Comparison of ENCODE assay signal across 12 cellular contexts in genomic region chr1:237042467-237042891, GRCh38. TPM values are rescaled to one million over a fixed set of nuclear protein-coding genes. Genes with fewer than 3 reads are reported as not detected.
DNase-seq lines count a peak whose midpoint lies in the region; ATAC-seq and TF ChIP-seq lines count a peak whose summit lies in the region.
"Had no signal": no experiment of that assay in that cellular context is flagged by ENCODE, and none has a peak within 500 bp of the region (broad histone marks: within the 10 kb centered on the region; RNA-seq: fewer than 3 reads in every experiment).

No MANE protein-coding gene starts in this region.

- H3K4me3 ChIP-seq in BE2C (ENCODE audit: low read depth, low read length) (peak overlapping the region; percentile 41), SK-N-MC (peak overlapping the region; percentile 91), brain microvascular endothelial cell (ENCODE audit: low read depth, low read length) (no peak overlapping the region)
- H3K4me3 ChIP-seq: K562 had no signal

- no peaks in the 10 kb centered on the region for H3K4me1 ChIP-seq in BE2C

- H3K36me3 ChIP-seq in BE2C, result no peaks in the 10 kb centered on the region
- H3K36me3 ChIP-seq in SK-N-MC (ENCODE audit: insufficient read depth, low read length), result no peaks in the 10 kb centered on the region
- H3K36me3 ChIP-seq in brain microvascular endothelial cell (replicated peaks), result no peaks in the 10 kb centered on the region
- H3K36me3 ChIP-seq: neutrophil had no signal

- H3K27ac Mint-ChIP-seq in progenitor cell of endocrine pancreas, result no peak overlapping the region
- no peak overlapping the region for H3K27ac Mint-ChIP-seq in HFFc6
- H3K27ac Mint-ChIP-seq: CD4-positive, CD25-positive, alpha-beta regulatory T cell had no signal

- no peak overlapping the region for H3K27ac ChIP-seq in SK-N-MC
- H3K27ac ChIP-seq in brain microvascular endothelial cell, result no peak overlapping the region
- H3K27ac ChIP-seq: neutrophil had no signal

- H3K4me3 Mint-ChIP-seq in progenitor cell of endocrine pancreas (ENCODE audit: low read depth) (peak overlapping the region; percentile 68), HFFc6 (no peak overlapping the region)
- H3K4me3 Mint-ChIP-seq: CD4-positive, CD25-positive, alpha-beta regulatory T cell had no signal

- peak overlapping the region; percentile 4 for H3K9ac ChIP-seq in SK-N-MC (ENCODE audit: insufficient read length)

- H3K27me3 Mint-ChIP-seq in progenitor cell of endocrine pancreas (peaks cover 49% of the 10 kb centered on the region), HFFc6 (ENCODE audit: insufficient read depth) (no peaks in the 10 kb centered on the region; the same call in 1 of the 2 replicates)

- H3K9me3 Mint-ChIP-seq in progenitor cell of endocrine pancreas (ENCODE audit: low read depth) (no peaks in the 10 kb centered on the region), HFFc6 (peaks cover 24% of the 10 kb centered on the region)

- in situ Hi-C loops in brain microvascular endothelial cell (cut with HindIII; ENCODE audit: low pct_ligation_motif_present, low sequenced_read_pairs), result no loop called here

- H3K27me3 ChIP-seq in BE2C (peaks cover 58% of the 10 kb centered on the region), brain microvascular endothelial cell (replicated peaks) (peaks cover 35% of the 10 kb centered on the region)

- H3K4me1 Mint-ChIP-seq in progenitor cell of endocrine pancreas (ENCODE audit: low read depth), result peaks cover 6% of the 10 kb centered on the region
- H3K4me1 Mint-ChIP-seq in HFFc6 (ENCODE audit: low read depth), result no peaks in the 10 kb centered on the region

- H3K9me3 ChIP-seq in BE2C (no peaks in the 10 kb centered on the region), SK-N-MC (ENCODE audit: low read depth, low read length) (no peaks in the 10 kb centered on the region)
- H3K9me3 ChIP-seq: neutrophil had no signal

- intact Hi-C loops in left ventricle myocardium superior (cut with micrococcal nuclease), result no loop called here

- no peak for TF ChIP-seq CTCF in BE2C (IDR thresholded peaks at IDR 0.05; ENCODE audit: low read depth, low read length)
- no peak for TF ChIP-seq CTCF in progenitor cell of endocrine pancreas (IDR thresholded peaks at IDR 0.05; ENCODE audit: unreplicated experiment)
- no peak for TF ChIP-seq CTCF in HFFc6 (IDR thresholded peaks at IDR 0.05)
- TF ChIP-seq CTCF in brain microvascular endothelial cell (IDR thresholded peaks at IDR 0.05; ENCODE audit: low read depth, low read length, missing control alignments), result no peak

- DNase-seq in BE2C (peak; percentile 22), SK-N-MC (ENCODE audit: low read depth, low spot score) (no peak), left ventricle myocardium superior (peak; percentile 33), progenitor cell of endocrine pancreas (ENCODE audit: low spot score, unreplicated experiment) (no peak), HFFc6 (no peak), hepatic stellate cell (ENCODE audit: low spot score) (no peak), DMS79 treated with DMSO at 0.1 percent for 48 hours (lab: John Stamatoyannopoulos, UW) (no peak), brain microvascular endothelial cell (no peak)
- DNase-seq: activated effector memory CD4-positive, alpha-beta T cell treated with anti-CD3 and anti-CD28 coated beads, Interleukin-2, amount 50 U/mL, for 16 hours; CD4-positive, CD25-positive, alpha-beta regulatory T cell had no signal

- H3K36me3 Mint-ChIP-seq in progenitor cell of endocrine pancreas (ENCODE audit: insufficient read depth) (no peaks in the 10 kb centered on the region), HFFc6 (ENCODE audit: low read depth) (peaks cover 7% of the 10 kb centered on the region)
- H3K36me3 Mint-ChIP-seq: CD4-positive, CD25-positive, alpha-beta regulatory T cell had no signal

- ATAC-seq in left ventricle myocardium superior, result no peak
- ATAC-seq: K562 had no signal

RNA-seq across cellular contexts. Expression of gene RYR2, which starts 0.5 kb away (rescaled TPM):
- polyA plus RNA-seq in BE2C (2012; ENCODE audit: insufficient read depth, insufficient read length, low read depth), result 4.3 TPM
- total RNA-seq in left ventricle myocardium superior (828 TPM), progenitor cell of endocrine pancreas (0.19 and 0.33 TPM in 2 replicates)
- under 1 TPM in 2 of 6 experiments, not detected in 4; 0.05 to 0.17 TPM for total RNA-seq in HFFc6 (2021; fragmentation: NEBNext Ultra II Directional; extraction: Animal tissue kit (Norgen Biotek cat#: 25700))

RNA-seq across cellular contexts. Expression of gene MT1HL1, which starts 38.2 kb away (rescaled TPM):
- polyA plus RNA-seq in BE2C (2012; ENCODE audit: insufficient read depth, insufficient read length, low read depth), result not detected
- total RNA-seq in left ventricle myocardium superior, result not detected
- total RNA-seq in progenitor cell of endocrine pancreas, result not detected in 2 replicates
- total RNA-seq in HFFc6 (2021; fragmentation: NEBNext Ultra II Directional; extraction: Animal tissue kit (Norgen Biotek cat#: 25700)), result not detected
- total RNA-seq: CD4-positive, CD25-positive, alpha-beta regulatory T cell; K562 had no signal
- polyA plus RNA-seq: CD4-positive, CD25-positive, alpha-beta regulatory T cell; K562 had no signal

Comparison
In these comparisons a context has a peak if more than half of its experiments do, and no peak if none do; other contexts are left out.
1. DNase-seq: peak in BE2C (single experiment) and left ventricle myocardium superior (single experiment); none in SK-N-MC (single experiment), progenitor cell of endocrine pancreas (single experiment), HFFc6 (single experiment), hepatic stellate cell (single experiment), DMS79 treated with DMSO at 0.1 percent for 48 hours (single experiment) and brain microvascular endothelial cell (single experiment).
2. RNA of gene RYR2, which starts 0.5 kb away (total RNA-seq): 828 TPM in left ventricle myocardium superior (single experiment); 0.19 to 0.33 TPM in progenitor cell of endocrine pancreas and 0.05 to 0.17 TPM in HFFc6; every median in the first group is over 100 times any median in the second.